In genomic region chr20:3795511-3796468, GRCh38 we compare ENCODE assay signal across 1 cellular context.
TF ChIP-seq lines count a peak whose summit lies in the region.

Gene CDC25B, plus strand, starts transcription at chr20:3796310. Its CDS starts 222 bp downstream, at chr20:3796532.

TF ChIP-seq in HepG2, 621 proteins besides CTCF, POLR2A, EP300 and RAD21 (continued from another document and continues in another):
- TF ChIP-seq THAP9 (CRISPR knock-in tag; IDR thresholded peaks at IDR 0.05; ENCODE audit: borderline replicate concordance) (peak; percentile 80), ZNF367 (CRISPR knock-in tag; IDR thresholded peaks at IDR 0.05; ENCODE audit: borderline replicate concordance) (no peak), BORCS8-MEF2B (CRISPR knock-in tag; IDR thresholded peaks at IDR 0.05) (peak; percentile 67), FOXC1 (CRISPR knock-in tag; IDR thresholded peaks at IDR 0.05; ENCODE audit: borderline replicate concordance) (no peak), TFE3 (CRISPR knock-in tag; IDR thresholded peaks at IDR 0.05) (no peak), ZNF674 (CRISPR knock-in tag; IDR thresholded peaks at IDR 0.05; ENCODE audit: low read depth) (no peak), ZNF446 (CRISPR knock-in tag; IDR thresholded peaks at IDR 0.05) (peak; percentile 22), IRF2 (CRISPR knock-in tag; IDR thresholded peaks at IDR 0.05) (no peak), ATF4 (CRISPR knock-in tag; IDR thresholded peaks at IDR 0.05) (0 out of 4 replicates have a peak, but pooled peaks of 1 of the 2 experiments have one; percentile 19), ZNF343 (CRISPR knock-in tag; IDR thresholded peaks at IDR 0.05) (no peak; the same call in 1 of the 2 replicates), FOXO4 (CRISPR knock-in tag; conservative IDR thresholded peaks at IDR 0.05) (no peak), NRL (CRISPR knock-in tag; IDR thresholded peaks at IDR 0.05; ENCODE audit: borderline replicate concordance) (peak; percentile 90), ZFP82 (CRISPR knock-in tag; IDR thresholded peaks at IDR 0.05; ENCODE audit: borderline replicate concordance) (0 out of 2 replicates have a peak, but pooled peaks have one; percentile 35), SNAPC2 (CRISPR knock-in tag; IDR thresholded peaks at IDR 0.05) (peak; percentile 26; the same call in 1 of the 2 replicates), ZNF850 (CRISPR knock-in tag; conservative IDR thresholded peaks at IDR 0.05) (peak; percentile 76; the same call in 1 of the 2 replicates), NFKB2 (CRISPR knock-in tag; IDR thresholded peaks at IDR 0.05; ENCODE audit: borderline replicate concordance) (peak; percentile 75; the same call in 1 of the 2 replicates), ZSCAN31 (CRISPR knock-in tag; IDR thresholded peaks at IDR 0.05; ENCODE audit: low read depth) (peak; percentile 66; the same call in 1 of the 2 replicates), KAT8 (CRISPR knock-in tag; IDR thresholded peaks at IDR 0.05) (peak; percentile 47; the same call in 1 of the 2 replicates), CAMTA2 (CRISPR knock-in tag; IDR thresholded peaks at IDR 0.05; ENCODE audit: borderline replicate concordance) (no peak), KLF15 (CRISPR knock-in tag; IDR thresholded peaks at IDR 0.05; ENCODE audit: borderline replicate concordance) (no peak), KDM1A (CRISPR knock-in tag; IDR thresholded peaks at IDR 0.05) (peak; percentile 99), ZFP36L2 (CRISPR knock-in tag; IDR thresholded peaks at IDR 0.05) (no peak), SRY (CRISPR knock-in tag; IDR thresholded peaks at IDR 0.05) (peak; percentile 59), ZNF142 (CRISPR knock-in tag; IDR thresholded peaks at IDR 0.05) (no peak), AGO1 (IDR thresholded peaks at IDR 0.05; ENCODE audit: low read depth, low read length, poor library complexity, severe bottlenecking) (no peak), POLR2G (IDR thresholded peaks at IDR 0.05; ENCODE audit: low read depth, low read length) (peak; percentile 82), ZBTB25 (CRISPR knock-in tag; IDR thresholded peaks at IDR 0.05) (no peak), ZNF124 (CRISPR knock-in tag; IDR thresholded peaks at IDR 0.05) (no peak), AHR (CRISPR knock-in tag; IDR thresholded peaks at IDR 0.05) (peak; percentile 88; the same call in 1 of the 2 replicates)
- TF ChIP-seq, protein P1, sequence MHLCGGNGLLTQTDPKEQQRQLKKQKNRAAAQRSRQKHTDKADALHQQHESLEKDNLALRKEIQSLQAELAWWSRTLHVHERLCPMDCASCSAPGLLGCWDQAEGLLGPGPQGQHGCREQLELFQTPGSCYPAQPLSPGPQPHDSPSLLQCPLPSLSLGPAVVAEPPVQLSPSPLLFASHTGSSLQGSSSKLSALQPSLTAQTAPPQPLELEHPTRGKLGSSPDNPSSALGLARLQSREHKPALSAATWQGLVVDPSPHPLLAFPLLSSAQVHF (CRISPR knock-in tag; IDR thresholded peaks at IDR 0.05), result no peak
- TF ChIP-seq, protein P2, sequence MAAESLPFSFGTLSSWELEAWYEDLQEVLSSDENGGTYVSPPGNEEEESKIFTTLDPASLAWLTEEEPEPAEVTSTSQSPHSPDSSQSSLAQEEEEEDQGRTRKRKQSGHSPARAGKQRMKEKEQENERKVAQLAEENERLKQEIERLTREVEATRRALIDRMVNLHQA (CRISPR knock-in tag; IDR thresholded peaks at IDR 0.05), result no peak
- TF ChIP-seq, protein P3, sequence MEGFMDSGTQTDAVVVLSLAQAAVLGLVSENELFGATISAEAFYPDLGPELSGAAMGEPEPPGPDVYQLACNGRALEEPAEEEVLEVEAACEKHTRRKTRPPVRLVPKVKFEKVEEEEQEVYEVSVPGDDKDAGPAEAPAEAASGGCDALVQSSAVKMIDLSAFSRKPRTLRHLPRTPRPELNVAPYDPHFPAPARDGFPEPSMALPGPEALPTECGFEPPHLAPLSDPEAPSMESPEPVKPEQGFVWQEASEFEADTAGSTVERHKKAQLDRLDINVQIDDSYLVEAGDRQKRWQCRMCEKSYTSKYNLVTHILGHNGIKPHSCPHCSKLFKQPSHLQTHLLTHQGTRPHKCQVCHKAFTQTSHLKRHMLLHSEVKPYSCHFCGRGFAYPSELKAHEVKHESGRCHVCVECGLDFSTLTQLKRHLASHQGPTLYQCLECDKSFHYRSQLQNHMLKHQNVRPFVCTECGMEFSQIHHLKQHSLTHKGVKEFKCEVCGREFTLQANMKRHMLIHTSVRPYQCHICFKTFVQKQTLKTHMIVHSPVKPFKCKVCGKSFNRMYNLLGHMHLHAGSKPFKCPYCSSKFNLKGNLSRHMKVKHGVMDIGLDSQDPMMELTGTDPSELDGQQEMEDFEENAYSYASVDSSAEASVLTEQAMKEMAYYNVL (CRISPR knock-in tag; IDR thresholded peaks at IDR 0.05; ENCODE audit: borderline replicate concordance), result no peak
- TF ChIP-seq, protein P4, sequence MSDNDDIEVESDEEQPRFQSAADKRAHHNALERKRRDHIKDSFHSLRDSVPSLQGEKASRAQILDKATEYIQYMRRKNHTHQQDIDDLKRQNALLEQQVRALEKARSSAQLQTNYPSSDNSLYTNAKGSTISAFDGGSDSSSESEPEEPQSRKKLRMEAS (IDR thresholded peaks at IDR 0.05), result peak; percentile 73
- TF ChIP-seq, protein P5, sequence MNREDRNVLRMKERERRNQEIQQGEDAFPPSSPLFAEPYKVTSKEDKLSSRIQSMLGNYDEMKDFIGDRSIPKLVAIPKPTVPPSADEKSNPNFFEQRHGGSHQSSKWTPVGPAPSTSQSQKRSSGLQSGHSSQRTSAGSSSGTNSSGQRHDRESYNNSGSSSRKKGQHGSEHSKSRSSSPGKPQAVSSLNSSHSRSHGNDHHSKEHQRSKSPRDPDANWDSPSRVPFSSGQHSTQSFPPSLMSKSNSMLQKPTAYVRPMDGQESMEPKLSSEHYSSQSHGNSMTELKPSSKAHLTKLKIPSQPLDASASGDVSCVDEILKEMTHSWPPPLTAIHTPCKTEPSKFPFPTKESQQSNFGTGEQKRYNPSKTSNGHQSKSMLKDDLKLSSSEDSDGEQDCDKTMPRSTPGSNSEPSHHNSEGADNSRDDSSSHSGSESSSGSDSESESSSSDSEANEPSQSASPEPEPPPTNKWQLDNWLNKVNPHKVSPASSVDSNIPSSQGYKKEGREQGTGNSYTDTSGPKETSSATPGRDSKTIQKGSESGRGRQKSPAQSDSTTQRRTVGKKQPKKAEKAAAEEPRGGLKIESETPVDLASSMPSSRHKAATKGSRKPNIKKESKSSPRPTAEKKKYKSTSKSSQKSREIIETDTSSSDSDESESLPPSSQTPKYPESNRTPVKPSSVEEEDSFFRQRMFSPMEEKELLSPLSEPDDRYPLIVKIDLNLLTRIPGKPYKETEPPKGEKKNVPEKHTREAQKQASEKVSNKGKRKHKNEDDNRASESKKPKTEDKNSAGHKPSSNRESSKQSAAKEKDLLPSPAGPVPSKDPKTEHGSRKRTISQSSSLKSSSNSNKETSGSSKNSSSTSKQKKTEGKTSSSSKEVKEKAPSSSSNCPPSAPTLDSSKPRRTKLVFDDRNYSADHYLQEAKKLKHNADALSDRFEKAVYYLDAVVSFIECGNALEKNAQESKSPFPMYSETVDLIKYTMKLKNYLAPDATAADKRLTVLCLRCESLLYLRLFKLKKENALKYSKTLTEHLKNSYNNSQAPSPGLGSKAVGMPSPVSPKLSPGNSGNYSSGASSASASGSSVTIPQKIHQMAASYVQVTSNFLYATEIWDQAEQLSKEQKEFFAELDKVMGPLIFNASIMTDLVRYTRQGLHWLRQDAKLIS (CRISPR knock-in tag; IDR thresholded peaks at IDR 0.05), result no peak; the same call in 1 of the 2 replicates
